Comparison of ENCODE assay signal across 15 cellular contexts in the genomic region with DNA sequence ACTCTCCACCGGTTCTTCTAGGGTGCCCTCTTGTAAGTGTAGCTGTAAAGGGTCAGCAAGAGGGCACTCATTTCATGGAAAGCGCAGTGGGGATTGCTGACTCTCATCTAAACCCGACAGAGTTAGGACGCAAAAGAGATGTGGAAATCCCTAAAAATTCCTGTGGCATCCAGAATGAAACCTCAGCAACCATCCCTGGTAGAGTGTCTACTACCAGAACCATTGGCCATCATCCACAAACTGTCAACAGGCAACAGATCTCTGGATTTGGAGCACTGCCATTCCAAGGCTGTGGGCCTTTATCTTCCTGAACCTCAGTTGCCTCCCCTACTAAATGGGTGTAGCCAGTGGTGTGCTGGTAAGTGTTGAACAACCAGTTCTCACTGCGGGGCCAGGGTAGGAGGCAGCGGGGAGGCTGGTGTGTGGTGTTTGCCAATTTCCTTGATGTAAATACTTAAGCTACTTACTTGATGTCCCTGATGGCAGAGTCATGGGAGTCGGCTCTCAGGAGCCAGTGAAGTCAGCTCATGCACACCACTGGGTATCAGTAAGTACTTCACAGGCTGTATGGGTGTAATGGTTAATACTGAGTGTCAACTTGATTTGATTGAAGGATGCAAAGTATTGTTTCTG.
"Had no signal": no experiment of that assay in that cellular context is flagged by ENCODE, and none has a peak within 500 bp of the region (broad histone marks: within the 10 kb centered on the region; RNA-seq: fewer than 3 reads in every experiment).

No MANE protein-coding gene starts in this region.

- H3K4me1 ChIP-seq: esophagus muscularis mucosa, pancreas, sigmoid colon had no signal

- H3K27ac ChIP-seq: esophagus muscularis mucosa, pancreas, sigmoid colon had no signal

- H3K36me3 ChIP-seq: esophagus muscularis mucosa, pancreas, sigmoid colon had no signal

- H3K4me3 ChIP-seq: esophagus muscularis mucosa, pancreas, sigmoid colon had no signal

- ATAC-seq: activated naive CD8-positive, alpha-beta T cell treated with anti-CD3 and anti-CD28 coated beads, Interleukin-2, amount 50 U/mL, for 24 hours; activated T-helper 17 cell treated with anti-CD3 and anti-CD28 coated beads, Interleukin-2, amount 50 U/mL, for 72 hours; pancreas; T-cell had no signal

- H3K9me3 ChIP-seq: esophagus muscularis mucosa, pancreas, sigmoid colon had no signal

- H3K27me3 ChIP-seq: esophagus muscularis mucosa, pancreas, sigmoid colon had no signal

- DNase-seq: activated CD4-positive, alpha-beta T cell treated with anti-CD3 and anti-CD28 coated beads for 1 hour; activated CD4-positive, alpha-beta T cell treated with anti-CD3 and anti-CD28 coated beads, Interleukin-2, amount 50 U/mL, for 4 hours; activated naive CD4-positive, alpha-beta T cell treated with anti-CD3 and anti-CD28 coated beads for 36 hours; activated naive CD8-positive, alpha-beta T cell treated with anti-CD3 and anti-CD28 coated beads, Interleukin-2, amount 50 U/mL, for 24 hours; activated T-cell treated with anti-CD3 and anti-CD28 coated beads for 4 hours; aorta; head of caudate nucleus; pancreas; sigmoid colon; stimulated activated CD4-positive, alpha-beta T cell treated with anti-CD3 and anti-CD28 coated beads, Interleukin-12 subunit alpha, Interleukin-12 subunit beta, amount 100 ng/mL, for 4 hours; stimulated activated CD4-positive, alpha-beta T cell treated with anti-CD3 and anti-CD28 coated beads, Interleukin-2, amount 100 ng/mL, for 24 hours; T-cell; T1000 had no signal
